Comparison of ENCODE assay signal across 21 cellular contexts in the genomic region with DNA sequence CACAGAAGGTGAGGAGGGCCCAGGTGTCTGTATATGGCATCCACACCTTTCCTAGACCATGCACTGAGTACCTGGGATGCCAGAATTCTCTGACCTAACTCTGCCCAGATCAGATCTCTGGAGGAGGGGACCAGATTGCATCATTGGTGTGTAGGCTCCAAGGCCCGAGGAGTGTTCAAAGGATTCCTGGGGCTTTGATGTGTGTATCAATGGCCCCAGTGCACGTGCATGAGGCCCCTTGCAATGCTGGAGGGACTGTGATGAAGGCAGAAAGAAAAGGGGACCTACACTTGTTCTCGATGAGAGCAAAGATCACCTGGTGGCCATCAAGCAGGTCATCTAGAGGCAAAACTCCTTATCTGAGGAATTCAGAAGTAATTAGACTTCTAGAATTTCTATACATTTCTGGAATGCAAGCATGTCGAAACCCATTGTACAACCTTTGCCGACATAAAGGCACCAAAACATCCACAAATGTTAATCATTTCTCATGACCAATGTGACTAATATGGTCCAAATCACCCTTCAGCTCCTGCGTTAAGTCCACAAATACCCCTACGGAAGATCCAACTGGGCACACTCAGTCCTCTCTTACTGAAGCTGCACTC.
DNase-seq lines count a peak whose midpoint lies in the region; ATAC-seq, FAIRE-seq and TF ChIP-seq lines count a peak whose summit lies in the region.
"Had no signal": no experiment of that assay in that cellular context is flagged by ENCODE, and none has a peak within 500 bp of the region (broad histone marks: within the 10 kb centered on the region; RNA-seq: fewer than 3 reads in every experiment).

No MANE protein-coding gene starts in this region.

- H3K4me3 ChIP-seq in Caco-2 (ENCODE audit: low read depth, low read length) (no peak overlapping the region), DND-41 (ENCODE audit: low read depth in 1 of 2, low read length in 2 of 2) (no peak overlapping the region)
- H3K4me3 ChIP-seq: A549; BLaER1 treated with 17β-estradiol and CSF1 and Interleukin-3, amounts not matched to agents 10 nM and 100 nM had no signal

- no peak for FAIRE-seq in GM19239 (lab: Jason Lieb, UNC)
- FAIRE-seq: A549, G401.6, GM12891 had no signal

- CTCF ChIA-PET in Caco-2 (lab: Charles Lee): no interaction called here
- CTCF ChIA-PET in WTC11 (lab: Charles Lee): no interaction called here

- no peak overlapping the region for H3K9ac ChIP-seq in DND-41 (ENCODE audit: low read depth, low read length)
- H3K9ac ChIP-seq: BLaER1 treated with 17β-estradiol and CSF1 and Interleukin-3, amounts not matched to agents 10 nM and 100 nM had no signal

- POLR2A ChIA-PET in Caco-2 (lab: Charles Lee): no interaction called here
- POLR2A ChIA-PET in WTC11 (lab: Charles Lee): no interaction called here

- TF ChIP-seq CTCF in Caco-2 (IDR thresholded peaks at IDR 0.05; ENCODE audit: insufficient read depth in 1 of 2, low read depth in 1 of 2, low read length in 1 of 2, severe bottlenecking in 1 of 2, unreplicated experiment in 1 of 2) (no peak), DND-41 (IDR thresholded peaks at IDR 0.05; ENCODE audit: borderline replicate concordance, extremely low read depth, low read length, poor library complexity, severe bottlenecking) (no peak), WTC11 (IDR thresholded peaks at IDR 0.05) (no peak)

- H3K27me3 ChIP-seq in Caco-2 (replicated peaks; ENCODE audit: control insufficient read depth, insufficient read depth, low read length): no peaks in the 10 kb centered on the region
- no peaks in the 10 kb centered on the region for H3K27me3 ChIP-seq in DND-41 (ENCODE audit: insufficient read depth, low read length, poor library complexity)
- H3K27me3 ChIP-seq: BLaER1 treated with 17β-estradiol and CSF1 and Interleukin-3, amounts not matched to agents 10 nM and 100 nM had no signal

- H3K36me3 ChIP-seq in Caco-2 (ENCODE audit: control insufficient read depth, insufficient read depth, low read length) (no peaks in the 10 kb centered on the region), DND-41 (ENCODE audit: insufficient read depth, low read length) (no peaks in the 10 kb centered on the region)
- H3K36me3 ChIP-seq: BLaER1 treated with 17β-estradiol and CSF1 and Interleukin-3, amounts not matched to agents 10 nM and 100 nM had no signal

- peaks cover 31% of the 10 kb centered on the region for H3K4me1 ChIP-seq in Caco-2
- no peaks in the 10 kb centered on the region for H3K4me1 ChIP-seq in DND-41 (ENCODE audit: insufficient read depth, low read length)
- H3K4me1 ChIP-seq: A549; BLaER1 treated with 17β-estradiol and CSF1 and Interleukin-3, amounts not matched to agents 10 nM and 100 nM had no signal

- no peak overlapping the region for H3K4me3 Mint-ChIP-seq in Caco-2 (ENCODE audit: unreplicated experiment)
- H3K4me3 Mint-ChIP-seq in WTC11: no peak overlapping the region
- H3K4me3 Mint-ChIP-seq: B cell; CD4-positive, alpha-beta T cell; CD8-positive, alpha-beta T cell had no signal

- H2AFZ ChIP-seq in DND-41 (ENCODE audit: low read depth, low read length): no peak overlapping the region

- no peaks in the 10 kb centered on the region for H3K9me3 Mint-ChIP-seq in Caco-2 (ENCODE audit: unreplicated experiment)
- peaks cover 9% of the 10 kb centered on the region for H3K9me3 Mint-ChIP-seq in WTC11

- BruUV-seq in Caco-2 (replicated peaks; lab: Mats Ljungman, UMichigan): no TSS peak

- H3K36me3 Mint-ChIP-seq in Caco-2 (ENCODE audit: insufficient read depth, unreplicated experiment) (peaks cover 25% of the 10 kb centered on the region), WTC11 (peaks cover 13% of the 10 kb centered on the region)
- H3K36me3 Mint-ChIP-seq: CD8-positive, alpha-beta T cell had no signal

- intact Hi-C loops in Caco-2 (cut with micrococcal nuclease; ENCODE audit: unreplicated experiment): loop anchor here (1.0 to 5.0 kb wide), 3 partner anchors 39 to 137 kb away; no protein-coding TSS in a partner anchor

- no peaks in the 10 kb centered on the region for H3K79me2 ChIP-seq in DND-41 (ENCODE audit: insufficient read depth, low read length)

- H3K4me1 Mint-ChIP-seq in Caco-2 (ENCODE audit: low read depth, unreplicated experiment) (peaks cover 7% of the 10 kb centered on the region), WTC11 (peaks cover 20% of the 10 kb centered on the region)
- H3K4me1 Mint-ChIP-seq: B cell had no signal

- no peaks in the 10 kb centered on the region for H3K27me3 Mint-ChIP-seq in Caco-2 (ENCODE audit: insufficient read depth, unreplicated experiment)
- H3K27me3 Mint-ChIP-seq in WTC11 (ENCODE audit: low read depth): no peaks in the 10 kb centered on the region
- H3K27me3 Mint-ChIP-seq: B cell; CD4-positive, alpha-beta T cell had no signal

- H4K20me1 ChIP-seq in DND-41 (ENCODE audit: insufficient read depth, low read length): no peaks in the 10 kb centered on the region
- H4K20me1 ChIP-seq: BLaER1 treated with 17β-estradiol and CSF1 and Interleukin-3, amounts not matched to agents 10 nM and 100 nM had no signal

- H3K9me3 ChIP-seq in Caco-2: no peaks in the 10 kb centered on the region
- no peaks in the 10 kb centered on the region for H3K9me3 ChIP-seq in DND-41 (ENCODE audit: insufficient read depth, low read length, severe bottlenecking)
- H3K9me3 ChIP-seq: A549; BLaER1 treated with 17β-estradiol and CSF1 and Interleukin-3, amounts not matched to agents 10 nM and 100 nM had no signal

- no peak overlapping the region for H3K4me2 ChIP-seq in DND-41 (ENCODE audit: insufficient read depth, low read length)
- H3K4me2 ChIP-seq: A549; BLaER1 treated with 17β-estradiol and CSF1 and Interleukin-3, amounts not matched to agents 10 nM and 100 nM had no signal

- H3K27ac Mint-ChIP-seq in Caco-2 (ENCODE audit: unreplicated experiment): peak overlapping the region; percentile 53
- H3K27ac Mint-ChIP-seq in WTC11: no peak overlapping the region
- H3K27ac Mint-ChIP-seq: B cell; CD4-positive, alpha-beta T cell; CD8-positive, alpha-beta T cell had no signal

- ATAC-seq in DND-41 (ENCODE audit: insufficient read depth, low read depth) (peak; percentile 52; the same call in 2 of the 3 replicates), WTC11 (no peak)
- ATAC-seq: A549; CD8-positive, alpha-beta T cell had no signal

- DNase-seq in Caco-2 (peak; percentile 86 to 91), DND-41 (peak; percentile 14), WTC11 (ENCODE audit: low spot score) (no peak), GM19239 (ENCODE audit: insufficient read length, low spot score) (no peak), A172 (ENCODE audit: low spot score) (no peak), NCI-H2171 treated with DMSO at 0.1 percent for 48 hours (lab: John Stamatoyannopoulos, UW) (no peak)
- DNase-seq: 8988T; AML-193; CD4-positive, alpha-beta T cell; CD8-positive, alpha-beta T cell; DMS 273 treated with DMSO at 0.1 percent for 48 hours; DMS153; DMS53; DMS79; GF-D8 had no signal

- H3K27ac ChIP-seq in DND-41 (ENCODE audit: low read length): no peak overlapping the region
- H3K27ac ChIP-seq: A549; BLaER1 treated with 17β-estradiol and CSF1 and Interleukin-3, amounts not matched to agents 10 nM and 100 nM; C4-2B had no signal

TF ChIP-seq in WTC11, 78 proteins besides CTCF, POLR2A, EP300 and RAD21:
- TF ChIP-seq GABPB1 (CRISPR knock-in tag; IDR thresholded peaks at IDR 0.05) (peak; percentile 68; the same call in 1 of the 2 replicates), CREM (CRISPR knock-in tag; IDR thresholded peaks at IDR 0.05) (no peak)

Comparison
In these comparisons a context has a peak if more than half of its experiments do, and no peak if none do; other contexts are left out.
1. DNase-seq: peak in Caco-2 (2 of 2) and DND-41 (single experiment); none in WTC11 (single experiment), GM19239 (single experiment), A172 (single experiment) and NCI-H2171 treated with DMSO at 0.1 percent for 48 hours (single experiment).